15 cellular contexts compared by ENCODE assay signal in the genomic region with DNA sequence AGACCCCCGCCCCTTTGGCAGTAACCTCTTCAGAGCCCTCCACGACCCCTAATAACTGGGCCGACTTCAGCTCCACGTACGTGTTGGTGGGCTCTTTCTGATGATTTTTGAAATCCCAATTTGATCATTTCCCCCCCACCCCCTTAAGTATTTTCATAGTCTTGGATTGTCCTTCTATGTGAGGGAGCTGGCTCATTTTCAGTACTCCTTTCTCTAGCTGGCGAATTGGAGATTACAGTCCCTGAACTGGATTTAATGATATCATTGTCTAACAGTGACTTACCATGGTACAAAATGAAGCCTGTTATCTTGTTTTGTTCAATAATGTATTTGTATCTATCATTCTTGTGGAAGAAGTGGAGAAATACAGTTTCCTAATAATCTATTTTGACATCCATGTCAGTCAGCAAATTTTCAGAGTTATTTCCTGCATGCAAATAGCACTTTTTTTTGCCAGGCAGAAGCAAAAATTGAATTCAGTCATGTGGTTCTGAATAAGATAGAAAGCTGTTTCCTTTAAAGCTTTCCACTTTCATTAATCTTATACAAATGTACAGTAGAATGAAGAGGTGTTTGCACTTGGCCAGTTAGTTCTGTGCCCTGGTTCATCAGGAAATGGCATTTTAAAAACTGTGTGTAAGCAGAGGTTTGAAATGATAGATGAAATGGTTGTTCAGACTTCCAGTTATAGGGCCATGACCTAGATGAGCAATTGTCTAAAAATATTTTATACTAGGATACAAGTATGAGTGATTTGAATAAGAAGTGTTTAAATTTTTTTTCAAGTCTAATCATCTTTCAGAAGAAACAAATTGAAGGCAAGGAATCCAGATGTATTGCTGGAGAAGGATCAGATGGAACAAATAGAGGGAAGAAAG.
DNase-seq lines count a peak whose midpoint lies in the region; ATAC-seq and TF ChIP-seq lines count a peak whose summit lies in the region.
"Had no signal": no experiment of that assay in that cellular context is flagged by ENCODE, and none has a peak within 500 bp of the region (broad histone marks: within the 10 kb centered on the region; RNA-seq: fewer than 3 reads in every experiment).

No MANE protein-coding gene starts in this region.

- H3K36me3 Mint-ChIP-seq in effector memory CD8-positive, alpha-beta T cell (ENCODE audit: insufficient read depth) = no peaks in the 10 kb centered on the region
- H3K36me3 Mint-ChIP-seq: activated naive CD4-positive, alpha-beta T cell treated with anti-CD3 and anti-CD28 coated beads, Interleukin-2, amount 50 U/mL, for 24 hours had no signal

- H3K27ac Mint-ChIP-seq in effector memory CD8-positive, alpha-beta T cell = no peak overlapping the region
- H3K27ac Mint-ChIP-seq: activated CD4-positive, alpha-beta T cell treated with anti-CD3 and anti-CD28 coated beads, Interleukin-2, amount 10 ng/mL, durations not matched to agents 7 days and 5 days; activated naive CD4-positive, alpha-beta T cell treated with anti-CD3 and anti-CD28 coated beads, Interleukin-2, amount 50 U/mL, for 24 hours; B cell had no signal

- H3K27ac ChIP-seq in adipose tissue (ENCODE audit: low read depth, low read length) (peak overlapping the region; percentile 40), esophagus squamous epithelium (peak overlapping the region in 3 of 4 donors; percentile 43 to 73 (median 63)), muscle layer of duodenum (ENCODE audit: low read length) (peak overlapping the region; percentile 53), tibial nerve (peak overlapping the region; percentile 29 to 87 (median 70))

- TF ChIP-seq CTCF in esophagus squamous epithelium (IDR thresholded peaks at IDR 0.05) = no peak
- TF ChIP-seq CTCF in tibial nerve (IDR thresholded peaks at IDR 0.05) = no peak

- no peak overlapping the region for H3K4me3 Mint-ChIP-seq in effector memory CD8-positive, alpha-beta T cell
- H3K4me3 Mint-ChIP-seq: activated CD4-positive, alpha-beta T cell treated with anti-CD3 and anti-CD28 coated beads, Interleukin-2, amount 10 ng/mL, durations not matched to agents 7 days and 5 days; activated naive CD4-positive, alpha-beta T cell treated with anti-CD3 and anti-CD28 coated beads, Interleukin-2, amount 50 U/mL, for 24 hours; B cell had no signal

- intact Hi-C loops in esophagus squamous epithelium (cut with DNase I) = no loop called here

- H3K9me3 Mint-ChIP-seq in effector memory CD8-positive, alpha-beta T cell = no peaks in the 10 kb centered on the region
- H3K9me3 Mint-ChIP-seq: activated CD4-positive, alpha-beta T cell treated with anti-CD3 and anti-CD28 coated beads, Interleukin-2, amount 10 ng/mL, durations not matched to agents 7 days and 5 days; activated naive CD4-positive, alpha-beta T cell treated with anti-CD3 and anti-CD28 coated beads, Interleukin-2, amount 50 U/mL, for 24 hours had no signal

- H3K36me3 ChIP-seq in esophagus squamous epithelium = peaks cover 0 to 28% (median 0%) of the 10 kb centered on the region in 3 donors
- H3K36me3 ChIP-seq in muscle layer of duodenum (ENCODE audit: control insufficient read depth in 1 of 2, insufficient read depth in 2 of 2, low read length in 2 of 2) = peaks cover 0 to 15% of the 10 kb centered on the region in 2 donors
- peaks cover 0 to 38% (median 0%) of the 10 kb centered on the region in 3 donors for H3K36me3 ChIP-seq in tibial nerve

- H3K4me1 ChIP-seq in esophagus squamous epithelium (peaks cover 0 to 23% (median 13%) of the 10 kb centered on the region in 3 donors), muscle layer of duodenum (ENCODE audit: control insufficient read depth in 1 of 2, insufficient read depth in 2 of 2, low read length in 2 of 2) (peaks cover 6 to 18% of the 10 kb centered on the region in 2 donors), tibial nerve (peaks cover 0 to 49% (median 13%) of the 10 kb centered on the region in 4 donors)

- TF ChIP-seq POLR2A in esophagus squamous epithelium (IDR thresholded peaks at IDR 0.05) = no peak
- no peak for TF ChIP-seq POLR2A in tibial nerve (IDR thresholded peaks at IDR 0.05)

- ATAC-seq in effector memory CD8-positive, alpha-beta T cell (replicated peaks) = no peak

- peak; percentile 63 for TF ChIP-seq EP300 in tibial nerve (IDR thresholded peaks at IDR 0.05)

- DNase-seq in esophagus squamous epithelium (lab: John Stamatoyannopoulos, UW) (no peak), tibial nerve (ENCODE audit: low spot score in 2 of 2) (no peak), foreskin melanocyte (no peak), globus pallidus (ENCODE audit: low spot score) (no peak)
- DNase-seq in effector memory CD8-positive, alpha-beta T cell = no peak
- DNase-seq: activated CD4-positive, alpha-beta T cell treated with anti-CD3 and anti-CD28 coated beads, Interleukin-2, amount 10 ng/mL, durations not matched to agents 7 days and 5 days; activated T-cell treated with anti-CD3 and anti-CD28 coated beads for 4 hours; central memory CD4-positive, alpha-beta T cell; NCI-H187 treated with DMSO at 0.1 percent for 48 hours; NCI-H524; OCI-M1 had no signal

- H3K9me3 ChIP-seq in esophagus squamous epithelium (no peaks in the 10 kb centered on the region), muscle layer of duodenum (ENCODE audit: control insufficient read depth in 1 of 2, low read length in 2 of 2) (no peaks in the 10 kb centered on the region), tibial nerve (no peaks in the 10 kb centered on the region)

- no peaks in the 10 kb centered on the region for H3K27me3 ChIP-seq in esophagus squamous epithelium
- no peaks in the 10 kb centered on the region for H3K27me3 ChIP-seq in muscle layer of duodenum (ENCODE audit: low read depth, low read length)
- H3K27me3 ChIP-seq in tibial nerve = no peaks in the 10 kb centered on the region

- WGBS in adipose tissue, 3 donors = 47 to 83% (median 61%) methylated on average over 6 of the region's 6 CpGs
- 44 to 81% methylated on average over 6 of the region's 6 CpGs for WGBS in esophagus squamous epithelium, 2 donors
- WGBS in tibial nerve, 2 donors = 45 to 49% methylated on average over 6 of the region's 6 CpGs

- H3K27me3 Mint-ChIP-seq in effector memory CD8-positive, alpha-beta T cell = no peaks in the 10 kb centered on the region
- H3K27me3 Mint-ChIP-seq: activated CD4-positive, alpha-beta T cell treated with anti-CD3 and anti-CD28 coated beads, Interleukin-2, amount 10 ng/mL, durations not matched to agents 7 days and 5 days; activated naive CD4-positive, alpha-beta T cell treated with anti-CD3 and anti-CD28 coated beads, Interleukin-2, amount 50 U/mL, for 24 hours had no signal

- H3K4me3 ChIP-seq in esophagus squamous epithelium (no peak overlapping the region), muscle layer of duodenum (ENCODE audit: low read depth in 1 of 2, low read length in 2 of 2) (no peak overlapping the region), tibial nerve (no peak overlapping the region)

- H3K4me1 Mint-ChIP-seq in effector memory CD8-positive, alpha-beta T cell (ENCODE audit: low read depth in 2 of 2) = no peaks in the 10 kb centered on the region
- H3K4me1 Mint-ChIP-seq: activated CD4-positive, alpha-beta T cell treated with anti-CD3 and anti-CD28 coated beads, Interleukin-2, amount 10 ng/mL, durations not matched to agents 7 days and 5 days; activated naive CD4-positive, alpha-beta T cell treated with anti-CD3 and anti-CD28 coated beads, Interleukin-2, amount 50 U/mL, for 24 hours; B cell had no signal
